In the genomic region with DNA sequence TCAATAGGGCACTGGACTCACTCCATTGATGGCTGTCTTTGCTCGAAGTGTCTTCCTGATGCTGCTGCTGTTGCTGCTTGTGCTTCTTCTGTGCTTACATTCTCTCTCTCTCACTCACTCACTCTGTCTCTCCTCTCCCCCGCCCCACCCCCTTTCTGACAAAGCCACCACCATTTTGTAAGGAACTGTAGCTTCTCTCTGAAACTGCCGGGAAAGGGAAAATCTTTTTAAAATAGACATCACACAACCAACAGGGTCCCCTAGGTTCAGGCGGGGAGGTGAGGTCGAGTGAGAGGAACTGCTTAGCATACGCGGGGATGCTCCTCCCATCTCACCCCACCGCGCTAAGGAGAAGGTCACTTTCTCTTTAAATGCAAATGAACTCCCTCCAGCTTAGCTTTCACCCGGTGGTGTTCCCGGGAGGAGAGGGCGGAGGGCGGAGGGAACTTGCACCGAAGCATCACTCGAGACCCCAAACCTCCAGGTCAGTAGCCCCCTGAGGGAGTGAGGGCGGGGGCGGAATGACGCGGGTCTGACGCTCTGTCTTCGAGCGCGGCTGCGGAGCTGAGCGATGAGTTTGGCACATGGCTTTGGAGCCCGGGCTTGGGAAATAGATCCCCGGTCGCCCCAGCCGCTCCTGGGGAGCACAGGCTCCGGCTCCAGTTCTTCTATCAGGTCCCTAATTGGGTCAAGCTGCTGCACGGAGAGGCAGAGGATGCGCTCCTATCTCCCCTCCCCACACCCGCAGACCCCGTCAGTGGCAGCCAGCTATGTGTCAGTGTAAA, we compare ENCODE assay signal across 7 cellular contexts. TPM values are rescaled to one million over a fixed set of nuclear protein-coding genes. Genes with fewer than 3 reads are reported as not detected.
DNase-seq lines count a peak whose midpoint lies in the region; ATAC-seq and TF ChIP-seq lines count a peak whose summit lies in the region.

A gene (plus strand): TSS at position 370 of the 785 bp plus-strand sequence. CDS start 1,341 bp downstream, outside the sequence.

- in situ Hi-C loops in astrocyte of the cerebellum (cut with HindIII; ENCODE audit: low sequenced_read_pairs), result loop anchor here (10.0 kb wide), 1 partner anchor 174 kb away; no protein-coding TSS in a partner anchor

- peak within 1 kb of the TSS; percentile 91 to 93 for H3K27ac ChIP-seq in right atrium auricular region

- H3K27ac Mint-ChIP-seq in progenitor cell of endocrine pancreas, result peak within 1 kb of the TSS; percentile 71

- H3K4me1 ChIP-seq in right atrium auricular region, result peaks cover 0 to 43% of the 10 kb centered on the region in 2 donors

- no peak for TF ChIP-seq CTCF in astrocyte of the cerebellum (IDR thresholded peaks at IDR 0.05; ENCODE audit: low read depth, low read length, missing control alignments)
- TF ChIP-seq CTCF in right atrium auricular region (IDR thresholded peaks at IDR 0.05), result no peak
- TF ChIP-seq CTCF in progenitor cell of endocrine pancreas (IDR thresholded peaks at IDR 0.05; ENCODE audit: unreplicated experiment), result no peak

- H3K9me3 Mint-ChIP-seq in progenitor cell of endocrine pancreas (ENCODE audit: low read depth), result no peaks in the 10 kb centered on the region

- H3K4me3 ChIP-seq in astrocyte of the cerebellum (ENCODE audit: low read depth, low read length), result peak within 1 kb of the TSS; percentile 62
- peak within 1 kb of the TSS; percentile 58 to 65 for H3K4me3 ChIP-seq in right atrium auricular region

- peaks cover 14% of the 10 kb centered on the region for H3K4me1 Mint-ChIP-seq in progenitor cell of endocrine pancreas (ENCODE audit: low read depth)

- peak; percentile 82 for DNase-seq in NCI-H1092 (lab: John Stamatoyannopoulos, UW)
- peak in 4 of 5 experiments; percentile 30 to 76 (median 49) for DNase-seq in T-helper 2 cell
- no peak for DNase-seq in astrocyte of the cerebellum (ENCODE audit: low read depth)
- DNase-seq in right atrium auricular region (ENCODE audit: low spot score), result peak; percentile 85
- DNase-seq in progenitor cell of endocrine pancreas (ENCODE audit: low spot score, unreplicated experiment), result no peak

- H3K36me3 Mint-ChIP-seq in progenitor cell of endocrine pancreas (ENCODE audit: insufficient read depth), result peaks cover 3% of the 10 kb centered on the region

- peaks cover 21% of the 10 kb centered on the region for H3K36me3 ChIP-seq in right atrium auricular region

- H3K9me3 ChIP-seq in right atrium auricular region, result no peaks in the 10 kb centered on the region

- no peaks in the 10 kb centered on the region for H3K27me3 ChIP-seq in right atrium auricular region

- ATAC-seq in GM18498 (IDR thresholded peaks at IDR 0.05; ENCODE audit: unreplicated experiment) (peak; percentile 37), HG03159 (IDR thresholded peaks at IDR 0.05; ENCODE audit: unreplicated experiment) (no peak)

- no peaks in the 10 kb centered on the region for H3K27me3 Mint-ChIP-seq in progenitor cell of endocrine pancreas

- peak within 1 kb of the TSS; percentile 84 for H3K4me3 Mint-ChIP-seq in progenitor cell of endocrine pancreas (ENCODE audit: low read depth)

RNA-seq across cellular contexts. Expression of the gene that starts here (rescaled TPM):
- 10 to 100 TPM in 1 of 2 donors, 1 to 10 TPM in 1; 9.5 to 11.2 TPM for total RNA-seq in right atrium auricular region
- total RNA-seq in progenitor cell of endocrine pancreas, result 15.5 and 16.5 TPM in 2 replicates

Comparison
In these comparisons a context has a peak if more than half of its experiments do, and no peak if none do; other contexts are left out.
1. DNase-seq: peak in NCI-H1092 (single experiment), T-helper 2 cell (4 of 5) and right atrium auricular region (single experiment); none in astrocyte of the cerebellum (single experiment) and progenitor cell of endocrine pancreas (single experiment).